Comparison of ENCODE assay signal across 8 cellular contexts in genomic region chr21:25895565-25896205, GRCh38.
A peak's percentile ranks its signal among the peaks of the same experiment; 100 is the strongest.
DNase-seq lines count a peak whose midpoint lies in the region; ATAC-seq and TF ChIP-seq lines count a peak whose summit lies in the region.

No MANE protein-coding gene starts in this region.

- no peaks in the 10 kb centered on the region for H4K20me1 ChIP-seq in Karpas-422 (ENCODE audit: insufficient read depth, low read depth, low read length)

- in situ Hi-C loops in G401 (cut with HindIII; ENCODE audit: low sequenced_read_pairs), result loop anchor here (25.0 kb wide), 1 partner anchor 267 kb away; the partner anchor contains the start of gene APP

- ATAC-seq in GM21515 (IDR thresholded peaks at IDR 0.05; ENCODE audit: unreplicated experiment) (peak; percentile 59), RWPE2 (ENCODE audit: low read depth) (peak; percentile 64)

- no peak for TF ChIP-seq EP300 in esophagus muscularis mucosa (IDR thresholded peaks at IDR 0.05)

- no peaks in the 10 kb centered on the region for H3K9me3 ChIP-seq in Karpas-422 (ENCODE audit: low read length)
- H3K9me3 ChIP-seq in RWPE2 (ENCODE audit: severe bottlenecking), result no peaks in the 10 kb centered on the region
- H3K9me3 ChIP-seq in esophagus muscularis mucosa, result no peaks in the 10 kb centered on the region
- no peaks in the 10 kb centered on the region for H3K9me3 ChIP-seq in parathyroid adenoma (ENCODE audit: control insufficient read depth, low read length)

- H3K36me3 ChIP-seq in Karpas-422 (ENCODE audit: insufficient read depth, low read length) (no peaks in the 10 kb centered on the region), RWPE2 (ENCODE audit: low read depth) (peaks cover 81% of the 10 kb centered on the region), esophagus muscularis mucosa (peaks cover 8 to 33% (median 24%) of the 10 kb centered on the region in 4 donors), parathyroid adenoma (ENCODE audit: control insufficient read depth, insufficient read depth, low read length) (no peaks in the 10 kb centered on the region)

- no peaks in the 10 kb centered on the region for H3K79me2 ChIP-seq in Karpas-422 (ENCODE audit: low read length)
- no peaks in the 10 kb centered on the region for H3K79me2 ChIP-seq in parathyroid adenoma

- intact Hi-C loops in esophagus muscularis mucosa (cut with DNase I), result loop anchor here (5.0 kb wide), 1 partner anchor 277 kb away; the partner anchor contains the start of gene APP

- no peaks in the 10 kb centered on the region for H3K27me3 ChIP-seq in Karpas-422 (ENCODE audit: low read length)
- no peaks in the 10 kb centered on the region for H3K27me3 ChIP-seq in RWPE2 (ENCODE audit: insufficient read depth, poor library complexity, severe bottlenecking)
- H3K27me3 ChIP-seq in esophagus muscularis mucosa, result no peaks in the 10 kb centered on the region
- H3K27me3 ChIP-seq in parathyroid adenoma (ENCODE audit: control insufficient read depth, insufficient read depth, low read length), result no peaks in the 10 kb centered on the region

- DNase-seq in G401 (ENCODE audit: low spot score) (peak; percentile 77), Karpas-422 (peak; percentile 81), RWPE2 (ENCODE audit: low spot score) (no peak), esophagus muscularis mucosa (ENCODE audit: extremely low spot score) (no peak), nephron progenitor cell (no peak)
- no peak for DNase-seq in stimulated activated naive CD4-positive, alpha-beta T cell treated with Interleukin-2 at 50 U/mL for 16 hours (lab: John Stamatoyannopoulos, UW)

- TF ChIP-seq CTCF in RWPE2 (IDR thresholded peaks at IDR 0.05; ENCODE audit: poor library complexity, severe bottlenecking) (peak; percentile 78), esophagus muscularis mucosa (IDR thresholded peaks at IDR 0.05) (peak; percentile 46 to 61 (median 54)), parathyroid adenoma (IDR thresholded peaks at IDR 0.05) (peak; percentile 13), nephron progenitor cell (IDR thresholded peaks at IDR 0.05) (no peak)

- no peaks in the 10 kb centered on the region for H3K27me3 Mint-ChIP-seq in nephron progenitor cell (ENCODE audit: low read depth, poor library complexity)

- 25% methylated on average over 6 of the region's 6 CpGs for WGBS in esophagus muscularis mucosa

- no peaks in the 10 kb centered on the region for H3K9me2 ChIP-seq in Karpas-422 (replicated peaks; ENCODE audit: insufficient read depth, low read length)

- H2AFZ ChIP-seq in Karpas-422 (ENCODE audit: low read length), result no peak overlapping the region
- H2AFZ ChIP-seq in parathyroid adenoma, result no peak overlapping the region

- H3K36me3 Mint-ChIP-seq in nephron progenitor cell (ENCODE audit: low read depth), result peaks cover 92% of the 10 kb centered on the region

- H3K9me3 Mint-ChIP-seq in nephron progenitor cell, result peaks cover 30% of the 10 kb centered on the region

- H3K4me3 ChIP-seq in Karpas-422 (ENCODE audit: low read length) (no peak overlapping the region), RWPE2 (ENCODE audit: severe bottlenecking) (no peak overlapping the region), esophagus muscularis mucosa (no peak overlapping the region), parathyroid adenoma (ENCODE audit: low read depth, low read length) (no peak overlapping the region)

- H3K4me3 Mint-ChIP-seq in nephron progenitor cell, result no peak overlapping the region

- no peak for TF ChIP-seq POLR2A in esophagus muscularis mucosa (IDR thresholded peaks at IDR 0.05; ENCODE audit: low read depth)

- H3K27ac ChIP-seq in Karpas-422 (ENCODE audit: low read length) (no peak overlapping the region), RWPE2 (ENCODE audit: poor library complexity, severe bottlenecking) (no peak overlapping the region), esophagus muscularis mucosa (replicated peaks in 1 of 4) (no peak overlapping the region), parathyroid adenoma (no peak overlapping the region)

- H3K4me2 ChIP-seq in Karpas-422 (ENCODE audit: low read depth, low read length, poor library complexity, severe bottlenecking) (no peak overlapping the region), parathyroid adenoma (ENCODE audit: low read length) (no peak overlapping the region)

- H3K4me1 Mint-ChIP-seq in nephron progenitor cell, result peaks cover 9% of the 10 kb centered on the region

- H3K4me1 ChIP-seq in Karpas-422 (ENCODE audit: low read length) (0 out of 2 replicates have a peak, but pooled peaks cover 2% of the 10 kb centered on the region), RWPE2 (ENCODE audit: insufficient read depth, poor library complexity, severe bottlenecking) (peaks cover 3% of the 10 kb centered on the region), esophagus muscularis mucosa (peaks cover 0 to 15% (median 3%) of the 10 kb centered on the region in 4 donors), parathyroid adenoma (no peaks in the 10 kb centered on the region)

- H3K9ac ChIP-seq in Karpas-422 (ENCODE audit: low read length) (no peak overlapping the region), parathyroid adenoma (no peak overlapping the region)

- no peak overlapping the region for H3K27ac Mint-ChIP-seq in nephron progenitor cell

Comparison
In these comparisons a context has a peak if more than half of its experiments do, and no peak if none do; other contexts are left out.
1. DNase-seq: peak in G401 (single experiment) and Karpas-422 (single experiment); none in RWPE2 (single experiment), esophagus muscularis mucosa (single experiment), stimulated activated naive CD4-positive, alpha-beta T cell treated with Interleukin-2 at 50 U/mL for 16 hours (single experiment) and nephron progenitor cell (single experiment).